ENCODE assay signal across 1 cellular context in genomic region chr5:103256178-103256577, GRCh38.
TF ChIP-seq lines count a peak whose summit lies in the region.

No MANE protein-coding gene starts in this region.

TF ChIP-seq in A549, 52 proteins besides CTCF, POLR2A, EP300 and RAD21 (continued from another document):
- TF ChIP-seq ZSCAN20 (CRISPR knock-in tag; IDR thresholded peaks at IDR 0.05) (no peak), POLR2AphosphoS2 (conservative IDR thresholded peaks at IDR 0.05; ENCODE audit: low read length) (no peak), NR3C1 (IDR thresholded peaks at IDR 0.05) (no peak)
TF ChIP-seq in A549: peak in this region for 0.
